Comparison of ENCODE assay signal across 21 cellular contexts in the genomic region with DNA sequence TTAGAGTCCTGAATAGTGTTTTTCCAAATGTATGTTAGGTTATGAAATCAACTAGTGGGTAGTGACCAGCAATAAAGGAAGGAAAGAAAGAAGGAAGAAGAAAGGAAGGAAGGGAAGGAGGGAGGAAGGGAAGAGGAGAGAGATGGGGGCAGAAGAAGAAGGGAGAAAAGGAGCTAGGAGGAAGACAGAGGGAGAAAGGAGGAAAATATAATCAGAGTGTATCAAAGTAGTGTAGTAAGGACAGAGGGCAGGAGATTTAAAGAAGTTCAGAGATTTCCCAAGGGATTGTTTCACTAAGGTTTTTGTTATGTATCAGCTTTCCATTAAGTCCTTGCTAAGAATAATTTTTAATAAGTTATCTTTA.
DNase-seq lines count a peak whose midpoint lies in the region; ATAC-seq and TF ChIP-seq lines count a peak whose summit lies in the region.
"Had no signal": no experiment of that assay in that cellular context is flagged by ENCODE, and none has a peak within 500 bp of the region (broad histone marks: within the 10 kb centered on the region; RNA-seq: fewer than 3 reads in every experiment).

No MANE protein-coding gene starts in this region.

- H3K27me3 ChIP-seq in SJCRH30 = no peaks in the 10 kb centered on the region
- no peaks in the 10 kb centered on the region for H3K27me3 ChIP-seq in suprapubic skin

- H3K27ac ChIP-seq in SJCRH30 (peak overlapping the region; percentile 55), suprapubic skin (peak overlapping the region; percentile 70)
- H3K27ac ChIP-seq: RWPE1 had no signal

- H3K36me3 Mint-ChIP-seq in dendritic cell treated with granulocyte-macrophage colony-stimulating factor and Interleukin-4, amounts not matched to agents 40 ng/mL and 50 ng/mL, for 4 days (ENCODE audit: low read depth) = peaks cover 41% of the 10 kb centered on the region
- peaks cover 32% of the 10 kb centered on the region for H3K36me3 Mint-ChIP-seq in neural crest cell (ENCODE audit: low read depth)

- DNase-seq in SJCRH30 = no peak
- no peak for DNase-seq in neural crest cell (ENCODE audit: low read depth, low spot score)
- no peak for DNase-seq in suprapubic skin (ENCODE audit: low spot score in 2 of 2)
- DNase-seq in mesenteric fat pad (ENCODE audit: low spot score) = no peak
- DNase-seq in GM19240 (ENCODE audit: insufficient read length, low spot score) = no peak
- DNase-seq in NCI-H187 treated with DMSO at 0.1 percent for 48 hours (lab: John Stamatoyannopoulos, UW) = no peak
- DNase-seq: activated CD4-positive, alpha-beta T cell treated with anti-CD3 and anti-CD28 coated beads, Interleukin-2, amount 10 ng/mL, durations not matched to agents 24 days and 14 days; activated CD8-positive, alpha-beta memory T cell treated with anti-CD3 and anti-CD28 coated beads, Interleukin-2, amount 50 U/mL, for 4 hours; activated gamma-delta T cell; CD4-positive, alpha-beta T cell; DMS79; H9; hypothalamus; NCI-H2029 treated with DMSO at 0.1 percent for 48 hours; NCI-H510A; occipital lobe; stimulated activated CD8-positive, alpha-beta memory T cell treated with anti-CD3 and anti-CD28 coated beads, Interleukin-4, amount 100 ng/mL, for 48 hours; SW 1271 had no signal

- TF ChIP-seq CTCF in neural crest cell (conservative IDR thresholded peaks at IDR 0.05) (no peak), suprapubic skin (IDR thresholded peaks at IDR 0.05) (no peak)

- no peak overlapping the region for H3K4me3 Mint-ChIP-seq in dendritic cell treated with granulocyte-macrophage colony-stimulating factor and Interleukin-4, amounts not matched to agents 40 ng/mL and 50 ng/mL, for 4 days
- peak overlapping the region; percentile 5 for H3K4me3 Mint-ChIP-seq in neural crest cell
- H3K4me3 Mint-ChIP-seq: activated CD4-positive, alpha-beta T cell treated with anti-CD3 and anti-CD28 coated beads, Interleukin-2, amount 10 ng/mL, durations not matched to agents 24 days and 14 days; CD4-positive, alpha-beta T cell; H9 had no signal

- H3K27ac Mint-ChIP-seq in dendritic cell treated with granulocyte-macrophage colony-stimulating factor and Interleukin-4, amounts not matched to agents 40 ng/mL and 50 ng/mL, for 4 days = peak overlapping the region; percentile 7
- H3K27ac Mint-ChIP-seq in neural crest cell (ENCODE audit: unreplicated experiment) = no peak overlapping the region
- H3K27ac Mint-ChIP-seq: activated CD4-positive, alpha-beta T cell treated with anti-CD3 and anti-CD28 coated beads, Interleukin-2, amount 10 ng/mL, durations not matched to agents 24 days and 14 days; CD4-positive, alpha-beta T cell; H9 had no signal

- H3K9me3 ChIP-seq in SJCRH30 (replicated peaks) (no peaks in the 10 kb centered on the region), suprapubic skin (no peaks in the 10 kb centered on the region)

- H3K9me3 Mint-ChIP-seq in dendritic cell treated with granulocyte-macrophage colony-stimulating factor and Interleukin-4, amounts not matched to agents 40 ng/mL and 50 ng/mL, for 4 days = peaks cover 23% of the 10 kb centered on the region
- H3K9me3 Mint-ChIP-seq in neural crest cell = peaks cover 17% of the 10 kb centered on the region
- H3K9me3 Mint-ChIP-seq: CD4-positive, alpha-beta T cell; H9 had no signal

- ATAC-seq in HG02678 (IDR thresholded peaks at IDR 0.05; ENCODE audit: unreplicated experiment) = no peak

- peaks cover 32% of the 10 kb centered on the region for H3K4me1 ChIP-seq in SJCRH30
- peaks cover 38% of the 10 kb centered on the region for H3K4me1 ChIP-seq in suprapubic skin

- no peaks in the 10 kb centered on the region; the same call in 1 of the 2 replicates for H3K36me3 ChIP-seq in SJCRH30
- no peaks in the 10 kb centered on the region for H3K36me3 ChIP-seq in suprapubic skin

- H3K4me1 Mint-ChIP-seq in dendritic cell treated with granulocyte-macrophage colony-stimulating factor and Interleukin-4, amounts not matched to agents 40 ng/mL and 50 ng/mL, for 4 days (ENCODE audit: low read depth) = peaks cover 38% of the 10 kb centered on the region
- peaks cover 32% of the 10 kb centered on the region for H3K4me1 Mint-ChIP-seq in neural crest cell
- H3K4me1 Mint-ChIP-seq: activated CD4-positive, alpha-beta T cell treated with anti-CD3 and anti-CD28 coated beads, Interleukin-2, amount 10 ng/mL, durations not matched to agents 24 days and 14 days had no signal

- H3K27me3 Mint-ChIP-seq in dendritic cell treated with granulocyte-macrophage colony-stimulating factor and Interleukin-4, amounts not matched to agents 40 ng/mL and 50 ng/mL, for 4 days = no peaks in the 10 kb centered on the region
- no peaks in the 10 kb centered on the region for H3K27me3 Mint-ChIP-seq in neural crest cell (ENCODE audit: low read depth)
- H3K27me3 Mint-ChIP-seq: activated CD4-positive, alpha-beta T cell treated with anti-CD3 and anti-CD28 coated beads, Interleukin-2, amount 10 ng/mL, durations not matched to agents 24 days and 14 days; CD4-positive, alpha-beta T cell had no signal

- H3K4me3 ChIP-seq in SJCRH30 (no peak overlapping the region), suprapubic skin (no peak overlapping the region)

- no peak for TF ChIP-seq EP300 in suprapubic skin (IDR thresholded peaks at IDR 0.05)

- no peak for TF ChIP-seq POLR2A in suprapubic skin (IDR thresholded peaks at IDR 0.05)

- intact Hi-C loops in dendritic cell treated with granulocyte-macrophage colony-stimulating factor and Interleukin-4, amounts not matched to agents 40 ng/mL and 50 ng/mL, for 4 days (cut with micrococcal nuclease) = no loop called here
